18 cellular contexts compared by ENCODE assay signal in the genomic region with DNA sequence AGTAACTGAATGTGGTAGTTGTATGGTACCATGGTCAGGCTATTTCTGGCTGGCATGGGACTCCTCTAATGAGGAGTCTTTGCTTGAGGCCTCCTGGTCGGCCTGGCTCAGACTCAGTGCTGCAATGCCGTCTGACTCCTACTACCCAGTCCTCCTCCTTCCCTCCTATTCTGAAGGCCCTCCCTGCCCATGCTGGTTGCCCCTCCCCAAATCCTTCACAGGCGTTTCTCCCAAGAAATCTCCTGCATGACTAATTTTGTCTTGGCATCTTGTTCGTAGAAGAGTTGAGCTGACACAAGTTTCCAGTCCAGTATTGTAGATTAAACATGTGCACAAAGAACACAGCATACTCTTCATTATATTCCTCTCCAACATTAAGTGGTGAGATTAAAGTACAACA.
DNase-seq lines count a peak whose midpoint lies in the region; ATAC-seq, FAIRE-seq and TF ChIP-seq lines count a peak whose summit lies in the region.
"Had no signal": no experiment of that assay in that cellular context is flagged by ENCODE, and none has a peak within 500 bp of the region (broad histone marks: within the 10 kb centered on the region; RNA-seq: fewer than 3 reads in every experiment).

No MANE protein-coding gene starts in this region.

- H3K27ac ChIP-seq in H1 (ENCODE audit: low read depth, low read length) (no peak overlapping the region), right cardiac atrium (ENCODE audit: low read length) (no peak overlapping the region)
- H3K27ac ChIP-seq: colonic mucosa, SJCRH30 had no signal

- no peak overlapping the region for H3K4ac ChIP-seq in H1 (replicated peaks; ENCODE audit: insufficient read length, low read depth, low read length)

- no peak for FAIRE-seq in H1 (lab: Jason Lieb, UNC)
- FAIRE-seq: GM18507, HTR-8/SVneo had no signal

- H3K79me2 ChIP-seq in H1 (ENCODE audit: control insufficient read depth in 1 of 2, insufficient read depth in 2 of 2, low read length in 2 of 2): no peaks in the 10 kb centered on the region

- WGBS in H1 (ENCODE audit: extremely low coverage in 1 of 2, insufficient coverage in 1 of 2, insufficient read length in 1 of 2, insufficient replicate concordance in 2 of 2, low coverage in 1 of 2, low lambda C conversion rate in 2 of 2, missing lambda C conversion rate in 1 of 2), 2 experiments: 80% methylated on average over 4 of the region's 4 CpGs; no CpG with 5 or more reads in 1 of the 2 experiments
- WGBS in right cardiac atrium: 67% methylated on average over 4 of the region's 4 CpGs

- H4K5ac ChIP-seq in H1 (ENCODE audit: insufficient read length, low read depth, low read length): no peak overlapping the region

- H3K23ac ChIP-seq in H1 (ENCODE audit: insufficient read length): no peak overlapping the region

- no peak for TF ChIP-seq EP300 in H1 (IDR thresholded peaks at IDR 0.05; ENCODE audit: borderline replicate concordance in 1 of 2, low read depth in 2 of 2, low read length in 2 of 2)

- H2BK12ac ChIP-seq in H1 (ENCODE audit: low read depth, low read length): no peak overlapping the region

- no peak overlapping the region for H2BK5ac ChIP-seq in H1 (ENCODE audit: low read depth, low read length)

- H3K27me3 Mint-ChIP-seq in CD14-positive monocyte (ENCODE audit: low read depth in 3 of 3): peaks cover 0 to 3% (median 0%) of the 10 kb centered on the region in 3 donors
- H3K27me3 Mint-ChIP-seq: activated CD4-positive, alpha-beta memory T cell treated with anti-CD3 and anti-CD28 coated beads for 36 hours had no signal

- no peak overlapping the region for H2BK120ac ChIP-seq in H1 (replicated peaks; ENCODE audit: low read depth, low read length)

- H3K79me1 ChIP-seq in H1 (ENCODE audit: low read depth, low read length): no peaks in the 10 kb centered on the region

- no peak overlapping the region for H2AK5ac ChIP-seq in H1 (ENCODE audit: low read depth, low read length)

- no peak overlapping the region for H4K91ac ChIP-seq in H1 (replicated peaks; ENCODE audit: insufficient read length, low read length)

- H3K4me1 Mint-ChIP-seq in CD14-positive monocyte: peaks cover 31% of the 10 kb centered on the region

- no peak overlapping the region for H3K18ac ChIP-seq in H1 (ENCODE audit: extremely low read depth, low read length)

- no peak for TF ChIP-seq CTCF in CD14-positive monocyte (IDR thresholded peaks at IDR 0.05)
- TF ChIP-seq CTCF in H1 (IDR thresholded peaks at IDR 0.05; ENCODE audit: control extremely low read depth in 1 of 3, insufficient read depth in 1 of 3, low read depth in 1 of 3, low read length in 3 of 3): no peak
- TF ChIP-seq CTCF in GM13977 (IDR thresholded peaks at IDR 0.05; ENCODE audit: extremely low read depth, insufficient read depth, missing control alignments): no peak

- no peaks in the 10 kb centered on the region for H4K20me1 ChIP-seq in H1 (replicated peaks in 1 of 2; ENCODE audit: control insufficient read depth in 1 of 2, insufficient read depth in 2 of 2, low read length in 2 of 2)

- peak in 1 of 2 donors; percentile 64 for ATAC-seq in right cardiac atrium
- ATAC-seq in GM19463 (IDR thresholded peaks at IDR 0.05; ENCODE audit: unreplicated experiment): no peak

- peaks cover 0 to 15% (median 7%) of the 10 kb centered on the region in 7 donors for H3K9me3 Mint-ChIP-seq in CD14-positive monocyte

- POLR2A ChIA-PET in H1 (lab: Charles Lee; ENCODE audit: partially characterized antibody): no interaction called here

- no peak overlapping the region for H3K9ac ChIP-seq in H1 (replicated peaks in 1 of 4; ENCODE audit: extremely low read depth in 1 of 4, low read depth in 3 of 4, low read length in 3 of 4)

- H3K14ac ChIP-seq in H1 (ENCODE audit: insufficient read length): no peak overlapping the region

- peak overlapping the region; percentile 78 for H2AFZ ChIP-seq in H1 (ENCODE audit: low read length)

- H2BK20ac ChIP-seq in H1 (ENCODE audit: low read length): no peak overlapping the region

- CTCF ChIA-PET in H1 (lab: Charles Lee; ENCODE audit: partially characterized antibody): interaction anchor here (1.1 kb wide), 1 partner anchor 12 kb away, joined by 4 read pairs; no protein-coding TSS in a partner anchor

- H3K4me3 ChIP-seq in MG63 (no peak overlapping the region), H1 (ENCODE audit: extremely low read depth in 1 of 4, insufficient read depth in 2 of 4, low read depth in 3 of 4, low read length in 4 of 4) (no peak overlapping the region), right cardiac atrium (ENCODE audit: low read length) (no peak overlapping the region)
- H3K4me3 ChIP-seq: ascending aorta, colonic mucosa, SJCRH30, thoracic aorta had no signal

- no peaks in the 10 kb centered on the region; the same call in 1 of the 2 replicates for H3K23me2 ChIP-seq in H1 (ENCODE audit: low read depth, low read length)

- H2BK15ac ChIP-seq in H1 (ENCODE audit: low read length): no peak overlapping the region

- H3K27ac Mint-ChIP-seq in CD14-positive monocyte: peak overlapping the region in 4 of 7 donors; percentile 46 to 84 (median 76)
- H3K27ac Mint-ChIP-seq: activated CD4-positive, alpha-beta memory T cell treated with anti-CD3 and anti-CD28 coated beads for 36 hours had no signal

- in situ Hi-C loops in GM13977 (cut with MboI; ENCODE audit: low pct_unique_long_range_greater_than_20kb, low sequenced_read_pairs, unreplicated experiment): no loop called here

- no peak overlapping the region for H3K56ac ChIP-seq in H1 (replicated peaks; ENCODE audit: insufficient read length, low read depth, low read length)

- DNase-seq in CD14-positive monocyte (ENCODE audit: low spot score) (no peak), MG63 (peak; percentile 68), H1 (ENCODE audit: low read depth in 1 of 2, low spot score in 2 of 2) (no peak), right cardiac atrium (peak in 2 of 3 donors; percentile 26 to 49), GM13977 (ENCODE audit: low spot score) (no peak), midbrain (lab: John Stamatoyannopoulos, UW) (no peak)
- DNase-seq: activated CD4-positive, alpha-beta memory T cell treated with anti-CD3 and anti-CD28 coated beads for 36 hours; activated naive CD4-positive, alpha-beta T cell; activated T-cell treated with anti-CD3 and anti-CD28 coated beads for 4 hours; colonic mucosa; Karpas-422; NCI-H1105 treated with DMSO at 0.1 percent for 48 hours; SJCRH30 had no signal

- H3K9me3 ChIP-seq in MG63 (peaks cover 4% of the 10 kb centered on the region; the same call in 1 of the 2 replicates), H1 (ENCODE audit: insufficient read depth in 2 of 2, low read depth in 1 of 2, low read length in 1 of 2) (no peaks in the 10 kb centered on the region), right cardiac atrium (ENCODE audit: control insufficient read depth, low read length) (no peaks in the 10 kb centered on the region)
- H3K9me3 ChIP-seq: ascending aorta, colonic mucosa, thoracic aorta had no signal

- intact Hi-C loops in CD14-positive monocyte (cut with micrococcal nuclease) (loop anchor here (2.0 to 10.0 kb wide), 2 partner anchors 20 to 60 kb away; no protein-coding TSS in a partner anchor), right cardiac atrium (cut with DNase I) (no loop called here)

- peaks cover 0 to 3% of the 10 kb centered on the region in 2 donors for H3K36me3 Mint-ChIP-seq in CD14-positive monocyte

- H3K4me1 ChIP-seq in H1 (replicated peaks in 1 of 4; ENCODE audit: control insufficient read depth in 3 of 4, insufficient read depth in 4 of 4, low read length in 3 of 4) (no peaks in the 10 kb centered on the region), right cardiac atrium (ENCODE audit: control insufficient read depth, insufficient read depth, low read length) (no peaks in the 10 kb centered on the region)
- H3K4me1 ChIP-seq: colonic mucosa, SJCRH30 had no signal

- H3K36me3 ChIP-seq in MG63 (no peaks in the 10 kb centered on the region), H1 (ENCODE audit: control insufficient read depth in 2 of 4, insufficient read depth in 4 of 4, low read length in 3 of 4) (no peaks in the 10 kb centered on the region)
- H3K36me3 ChIP-seq: ascending aorta, colonic mucosa, thoracic aorta had no signal

- TF ChIP-seq RAD21 in H1 (IDR thresholded peaks at IDR 0.05 in 1 of 2, conservative IDR thresholded peaks at IDR 0.05 in 1 of 2; ENCODE audit: low read depth in 2 of 2, low read length in 2 of 2): no peak

- H3K27me3 ChIP-seq in MG63 (no peaks in the 10 kb centered on the region), H1 (replicated peaks in 1 of 4; ENCODE audit: control insufficient read depth in 3 of 4, extremely low read depth in 1 of 4, insufficient read depth in 3 of 4, low read length in 3 of 4) (no peaks in the 10 kb centered on the region), right cardiac atrium (ENCODE audit: control insufficient read depth, insufficient read depth) (no peaks in the 10 kb centered on the region)
- H3K27me3 ChIP-seq: ascending aorta, colonic mucosa, SJCRH30 had no signal

- H3K4me2 ChIP-seq in H1 (ENCODE audit: insufficient read depth in 1 of 2, low read depth in 2 of 2, low read length in 2 of 2): no peak overlapping the region

- H4K8ac ChIP-seq in H1 (ENCODE audit: extremely low read depth, insufficient read depth, low read length): no peak overlapping the region

- no peak for TF ChIP-seq POLR2A in H1 (IDR thresholded peaks at IDR 0.05; ENCODE audit: control extremely low read depth in 1 of 2, low read depth in 2 of 2, low read length in 2 of 2)

- no peak overlapping the region for H3K4me3 Mint-ChIP-seq in CD14-positive monocyte
- H3K4me3 Mint-ChIP-seq: activated CD4-positive, alpha-beta memory T cell treated with anti-CD3 and anti-CD28 coated beads for 36 hours had no signal

Comparison
In these comparisons a context has a peak if more than half of its experiments do, and no peak if none do; other contexts are left out.
1. DNase-seq: peak in MG63 (single experiment) and right cardiac atrium (2 of 3); none in CD14-positive monocyte (single experiment), H1 (0 of 2), GM13977 (single experiment) and midbrain (single experiment).
2. intact Hi-C loops: an anchor here in CD14-positive monocyte (2.0 to 10.0 kb wide); none called in right cardiac atrium.